ENCODE assay signal across 1 cellular context in genomic region chr16:27600386-27600785, GRCh38.
TF ChIP-seq lines count a peak whose summit lies in the region.

No MANE protein-coding gene starts in this region.

TF ChIP-seq in WTC11, 78 proteins besides CTCF, POLR2A, EP300 and RAD21 (continued from another document):
- TF ChIP-seq ERG (CRISPR knock-in tag; IDR thresholded peaks at IDR 0.05) = no peak
- no peak for TF ChIP-seq STAT6 (CRISPR knock-in tag; conservative IDR thresholded peaks at IDR 0.05; ENCODE audit: low read depth)
- TF ChIP-seq CDX4 (CRISPR knock-in tag; IDR thresholded peaks at IDR 0.05; ENCODE audit: borderline replicate concordance) = no peak
- no peak for TF ChIP-seq USF2 (CRISPR knock-in tag; IDR thresholded peaks at IDR 0.05)
- TF ChIP-seq ZNF396 (CRISPR knock-in tag; IDR thresholded peaks at IDR 0.05; ENCODE audit: borderline replicate concordance) = no peak
- TF ChIP-seq TEAD4 (CRISPR knock-in tag; IDR thresholded peaks at IDR 0.05) = no peak
